27 cellular contexts compared by ENCODE assay signal in genomic region chr18:61290616-61291015, GRCh38. TPM values are rescaled to one million over a fixed set of nuclear protein-coding genes. Genes with fewer than 3 reads are reported as not detected.
"Had no signal": no experiment of that assay in that cellular context is flagged by ENCODE, and none has a peak within 500 bp of the region (broad histone marks: within the 10 kb centered on the region; RNA-seq: fewer than 3 reads in every experiment).

No MANE protein-coding gene starts in this region.

- H3K4me3 Mint-ChIP-seq: stimulated activated effector memory CD8-positive, alpha-beta T cell treated with anti-CD3 and anti-CD28 coated beads, Interleukin-12 subunit alpha, Interleukin-12 subunit beta, amount 100 ng/mL, for 72 hours; stimulated activated memory B cell treated with anti-CD40 and anti-IgM and Interleukin-4, amounts not matched to agents 10 μg/mL and 1 μg/mL and 100 μg/mL, for 72 hours; stimulated activated naive B cell treated with anti-CD40 and anti-IgM and Interleukin-4, amounts not matched to agents 10 μg/mL and 1 μg/mL and 100 μg/mL, for 72 hours; stimulated activated naive CD8-positive, alpha-beta T cell treated with anti-CD3 and anti-CD28 coated beads, Interleukin-15, amount 100 ng/mL, for 72 hours; stimulated activated naive CD8-positive, alpha-beta T cell treated with anti-CD3 and anti-CD28 coated beads, Interleukin-15, Interleukin-2, amounts not matched to agents 100 ng/mL and 50 ng/mL, for 24 hours; type B pancreatic cell had no signal

- H3K27ac Mint-ChIP-seq: stimulated activated effector memory CD8-positive, alpha-beta T cell treated with anti-CD3 and anti-CD28 coated beads, Interleukin-12 subunit alpha, Interleukin-12 subunit beta, amount 100 ng/mL, for 72 hours; stimulated activated memory B cell treated with anti-CD40 and anti-IgM and Interleukin-4, amounts not matched to agents 10 μg/mL and 1 μg/mL and 100 μg/mL, for 72 hours; stimulated activated naive B cell treated with anti-CD40 and anti-IgM and Interleukin-4, amounts not matched to agents 10 μg/mL and 1 μg/mL and 100 μg/mL, for 72 hours; stimulated activated naive CD8-positive, alpha-beta T cell treated with anti-CD3 and anti-CD28 coated beads, Interleukin-15, amount 100 ng/mL, for 72 hours; stimulated activated naive CD8-positive, alpha-beta T cell treated with anti-CD3 and anti-CD28 coated beads, Interleukin-15, Interleukin-2, amounts not matched to agents 100 ng/mL and 50 ng/mL, for 24 hours; type B pancreatic cell had no signal

- DNase-seq: stimulated activated CD4-positive, alpha-beta T cell treated with anti-CD3 and anti-CD28 coated beads, Interleukin-2, amount 100 ng/mL, for 48 hours; stimulated activated CD4-positive, alpha-beta T cell treated with anti-CD3 and anti-CD28 coated beads, Interleukin-4, amount 100 ng/mL, for 1 hour; stimulated activated CD4-positive, alpha-beta T cell treated with anti-CD3 and anti-CD28 coated beads, Interleukin-4, amount 100 ng/mL, for 24 hours; stimulated activated CD4-positive, alpha-beta T cell treated with anti-CD3 and anti-CD28 coated beads, Interleukin-4, amount 100 ng/mL, for 4 hours; stimulated activated CD8-positive, alpha-beta memory T cell treated with anti-CD3 and anti-CD28 coated beads, Interleukin-4, amount 100 ng/mL, for 48 hours; stimulated activated naive B cell treated with anti-CD40 and anti-IgM and Interleukin-4, amounts not matched to agents 10 μg/mL and 1 μg/mL and 100 μg/mL, for 72 hours; stimulated activated naive CD4-positive, alpha-beta T cell; stimulated activated naive CD4-positive, alpha-beta T cell treated with Interleukin-2 at 50 U/mL for 16 hours; stimulated activated naive CD8-positive, alpha-beta T cell treated with anti-CD3 and anti-CD28 coated beads, Interleukin-15, amount 100 ng/mL, for 72 hours; stimulated activated naive CD8-positive, alpha-beta T cell treated with anti-CD3 and anti-CD28 coated beads, Interleukin-15, Interleukin-2, amounts not matched to agents 100 U/mL and 50 U/mL, for 24 hours; stomach; substantia nigra; testis; thyroid gland; tibial artery; transverse colon; upper lobe of left lung; upper lobe of right lung; uterus had no signal

- H3K9me3 ChIP-seq: stomach, suprapubic skin, testis, thoracic aorta, thyroid gland, tibial artery, tibial nerve, transverse colon, upper lobe of left lung, upper lobe of right lung, uterus, vagina had no signal

- H3K27me3 Mint-ChIP-seq: stimulated activated naive CD8-positive, alpha-beta T cell treated with anti-CD3 and anti-CD28 coated beads, Interleukin-15, amount 100 ng/mL, for 72 hours; stimulated activated naive CD8-positive, alpha-beta T cell treated with anti-CD3 and anti-CD28 coated beads, Interleukin-15, Interleukin-2, amounts not matched to agents 100 ng/mL and 50 ng/mL, for 24 hours; type B pancreatic cell had no signal

- ATAC-seq: stimulated activated effector memory CD8-positive, alpha-beta T cell treated with anti-CD3 and anti-CD28 coated beads, Interleukin-12 subunit alpha, Interleukin-12 subunit beta, amount 100 ng/mL, for 72 hours; stimulated activated memory B cell treated with anti-CD40 and anti-IgM and Interleukin-4, amounts not matched to agents 10 μg/mL and 1 μg/mL and 100 μg/mL, for 72 hours; stimulated activated naive B cell treated with anti-CD40 and anti-IgM and Interleukin-4, amounts not matched to agents 10 μg/mL and 1 μg/mL and 100 μg/mL, for 72 hours; stimulated activated naive CD8-positive, alpha-beta T cell treated with anti-CD3 and anti-CD28 coated beads, Interleukin-15, amount 100 ng/mL, for 72 hours; stimulated activated naive CD8-positive, alpha-beta T cell treated with anti-CD3 and anti-CD28 coated beads, Interleukin-15, Interleukin-2, amounts not matched to agents 100 U/mL and 50 U/mL, for 24 hours; upper lobe of right lung had no signal

- H3K36me3 ChIP-seq: stomach, suprapubic skin, thoracic aorta, thyroid gland, tibial artery, tibial nerve, transverse colon, upper lobe of left lung, upper lobe of right lung, uterus, vagina had no signal

- H3K27me3 ChIP-seq: stomach, suprapubic skin, testis, thyroid gland, tibial artery, tibial nerve, transverse colon, upper lobe of left lung, upper lobe of right lung, uterus, vagina had no signal

- H3K4me3 ChIP-seq: stomach, suprapubic skin, testis, thoracic aorta, thyroid gland, tibial artery, tibial nerve, transverse colon, upper lobe of left lung, upper lobe of right lung, uterus, vagina had no signal

- H3K27ac ChIP-seq: stomach, suprapubic skin, testis, thoracic aorta, thyroid gland, tibial artery, tibial nerve, transverse colon, upper lobe of left lung, upper lobe of right lung, uterus, vagina had no signal

- H3K9me3 Mint-ChIP-seq: stimulated activated effector memory CD8-positive, alpha-beta T cell treated with anti-CD3 and anti-CD28 coated beads, Interleukin-12 subunit alpha, Interleukin-12 subunit beta, amount 100 ng/mL, for 72 hours; stimulated activated memory B cell treated with anti-CD40 and anti-IgM and Interleukin-4, amounts not matched to agents 10 μg/mL and 1 μg/mL and 100 μg/mL, for 72 hours; stimulated activated naive B cell treated with anti-CD40 and anti-IgM and Interleukin-4, amounts not matched to agents 10 μg/mL and 1 μg/mL and 100 μg/mL, for 72 hours; stimulated activated naive CD8-positive, alpha-beta T cell treated with anti-CD3 and anti-CD28 coated beads, Interleukin-15, amount 100 ng/mL, for 72 hours; stimulated activated naive CD8-positive, alpha-beta T cell treated with anti-CD3 and anti-CD28 coated beads, Interleukin-15, Interleukin-2, amounts not matched to agents 100 ng/mL and 50 ng/mL, for 24 hours; type B pancreatic cell had no signal

- H3K36me3 Mint-ChIP-seq: stimulated activated effector memory CD8-positive, alpha-beta T cell treated with anti-CD3 and anti-CD28 coated beads, Interleukin-12 subunit alpha, Interleukin-12 subunit beta, amount 100 ng/mL, for 72 hours; stimulated activated memory B cell treated with anti-CD40 and anti-IgM and Interleukin-4, amounts not matched to agents 10 μg/mL and 1 μg/mL and 100 μg/mL, for 72 hours; stimulated activated naive B cell treated with anti-CD40 and anti-IgM and Interleukin-4, amounts not matched to agents 10 μg/mL and 1 μg/mL and 100 μg/mL, for 72 hours; type B pancreatic cell had no signal

- H3K4me1 ChIP-seq: stomach, suprapubic skin, testis, thyroid gland, tibial artery, tibial nerve, upper lobe of left lung, upper lobe of right lung, uterus, vagina had no signal

- H3K4me1 Mint-ChIP-seq: stimulated activated effector memory CD8-positive, alpha-beta T cell treated with anti-CD3 and anti-CD28 coated beads, Interleukin-12 subunit alpha, Interleukin-12 subunit beta, amount 100 ng/mL, for 72 hours; stimulated activated memory B cell treated with anti-CD40 and anti-IgM and Interleukin-4, amounts not matched to agents 10 μg/mL and 1 μg/mL and 100 μg/mL, for 72 hours; stimulated activated naive B cell treated with anti-CD40 and anti-IgM and Interleukin-4, amounts not matched to agents 10 μg/mL and 1 μg/mL and 100 μg/mL, for 72 hours; stimulated activated naive CD8-positive, alpha-beta T cell treated with anti-CD3 and anti-CD28 coated beads, Interleukin-15, amount 100 ng/mL, for 72 hours had no signal

RNA-seq across cellular contexts. Expression of gene CDH20, which starts 42.6 kb away (rescaled TPM):
- total RNA-seq: vagina had no signal
